Comparison of ENCODE assay signal across 29 cellular contexts in genomic region chr9:35574578-35575104, GRCh38. TPM values are rescaled to one million over a fixed set of nuclear protein-coding genes. Genes with fewer than 3 reads are reported as not detected.
"Had no signal": no experiment of that assay in that cellular context is flagged by ENCODE, and none has a peak within 500 bp of the region (broad histone marks: within the 10 kb centered on the region; RNA-seq: fewer than 3 reads in every experiment).

No MANE protein-coding gene starts in this region.

- H3K4me1 ChIP-seq: gastroesophageal sphincter, sigmoid colon, transverse colon, uterus had no signal

- H3K4me3 ChIP-seq: gastroesophageal sphincter, heart left ventricle, hepatocyte, ovary, psoas muscle, sigmoid colon, thoracic aorta, transverse colon, upper lobe of right lung, uterus had no signal

- H3K36me3 ChIP-seq: gastroesophageal sphincter, heart left ventricle, ovary, sigmoid colon, thoracic aorta, transverse colon, upper lobe of right lung, uterus had no signal

- H2AFZ ChIP-seq: hepatocyte had no signal

- ATAC-seq: esophagus mucosa; gastroesophageal sphincter; heart left ventricle; left lobe of liver; natural killer cell; psoas muscle; right cardiac atrium; stimulated activated memory B cell treated with anti-CD40 and anti-IgM and Interleukin-4, amounts not matched to agents 10 μg/mL and 1 μg/mL and 100 μg/mL, for 72 hours; upper lobe of right lung had no signal

- H3K9me3 ChIP-seq: ovary, thoracic aorta, upper lobe of right lung had no signal

- FAIRE-seq: colon, kidney had no signal

- H3K4me1 Mint-ChIP-seq: endodermal cell had no signal

- H3K27ac ChIP-seq: epithelial cell of prostate, gastroesophageal sphincter, heart left ventricle, hepatocyte, ovary, psoas muscle, sigmoid colon, thoracic aorta, transverse colon, upper lobe of right lung, uterus had no signal

- H3K4me3 Mint-ChIP-seq: dendritic cell treated with granulocyte-macrophage colony-stimulating factor and Interleukin-4, amounts not matched to agents 40 ng/mL and 50 ng/mL, for 4 days; endodermal cell; natural killer cell; stimulated activated memory B cell treated with anti-CD40 and anti-IgM and Interleukin-4, amounts not matched to agents 10 μg/mL and 1 μg/mL and 100 μg/mL, for 72 hours; stimulated activated naive CD8-positive, alpha-beta T cell treated with anti-CD3 and anti-CD28 coated beads, Interleukin-15, Interleukin-2, amounts not matched to agents 100 ng/mL and 50 ng/mL, for 24 hours had no signal

- DNase-seq: effector CD8-positive, alpha-beta T cell; endodermal cell; foreskin fibroblast; heart left ventricle; kidney; natural killer cell; occipital lobe; ovary; posterior cingulate gyrus; psoas muscle; right cardiac atrium; sigmoid colon; stimulated activated CD4-positive, alpha-beta T cell treated with anti-CD3 and anti-CD28 coated beads, Interleukin-2, amount 100 ng/mL, for 24 hours; stimulated activated CD4-positive, alpha-beta T cell treated with anti-CD3 and anti-CD28 coated beads, Interleukin-4, amount 100 ng/mL, for 24 hours; transverse colon; upper lobe of right lung; uterus had no signal

- H3K27me3 ChIP-seq: gastroesophageal sphincter, heart left ventricle, hepatocyte, ovary, sigmoid colon, transverse colon, upper lobe of right lung, uterus had no signal

- H3K4me2 ChIP-seq: hepatocyte had no signal

- H3K79me2 ChIP-seq: hepatocyte had no signal

- H3K27me3 Mint-ChIP-seq: dendritic cell treated with granulocyte-macrophage colony-stimulating factor and Interleukin-4, amounts not matched to agents 40 ng/mL and 50 ng/mL, for 4 days; stimulated activated memory B cell treated with anti-CD40 and anti-IgM and Interleukin-4, amounts not matched to agents 10 μg/mL and 1 μg/mL and 100 μg/mL, for 72 hours; stimulated activated naive CD8-positive, alpha-beta T cell treated with anti-CD3 and anti-CD28 coated beads, Interleukin-15, Interleukin-2, amounts not matched to agents 100 ng/mL and 50 ng/mL, for 24 hours had no signal

RNA-seq across cellular contexts. Expression of gene CD72, which starts 43.6 kb away (rescaled TPM):
- total RNA-seq: lung microvascular endothelial cell had no signal
- polyA plus RNA-seq: neural cell had no signal
